8 cellular contexts compared by ENCODE assay signal in the genomic region with DNA sequence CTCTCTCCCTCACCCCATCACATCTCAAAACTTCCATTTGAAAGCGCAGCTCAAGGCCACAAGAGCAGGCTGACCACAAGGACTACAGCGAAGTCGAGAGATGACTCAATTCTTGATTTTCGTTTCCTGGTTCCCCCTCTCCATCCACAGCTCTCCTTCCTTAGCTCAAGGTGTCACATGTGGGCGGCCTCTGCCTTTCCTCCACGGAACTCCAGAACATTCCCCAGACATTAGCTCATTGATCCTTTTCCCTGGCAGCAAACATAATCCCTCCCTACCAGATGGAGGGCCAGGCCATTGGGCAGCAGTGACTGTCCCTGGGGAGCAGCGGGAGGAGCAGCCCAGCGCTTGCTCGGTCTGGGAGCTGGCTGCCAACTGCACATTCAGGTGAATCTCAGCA.
DNase-seq lines count a peak whose midpoint lies in the region; ATAC-seq lines count a peak whose summit lies in the region.

No MANE protein-coding gene starts in this region.

- peak; percentile 94 for ATAC-seq in GM19452 (IDR thresholded peaks at IDR 0.05; ENCODE audit: unreplicated experiment)
- peak; percentile 91 for ATAC-seq in HG03159 (IDR thresholded peaks at IDR 0.05; ENCODE audit: unreplicated experiment)

- peak; percentile 35 for DNase-seq in AG08395 (ENCODE audit: low spot score)
- DNase-seq in astrocyte of the hippocampus (ENCODE audit: low read depth, low spot score) = peak; percentile 89
- DNase-seq in GDM1 (lab: John Stamatoyannopoulos, UW) = no peak
- DNase-seq in SKM-1 treated with dmso at 0.1 percent for 144 hours (lab: John Stamatoyannopoulos, UW; ENCODE audit: unreplicated experiment) = no peak
- DNase-seq in NCI-H1930 (lab: John Stamatoyannopoulos, UW) = no peak
- DNase-seq in activated CD4-positive, alpha-beta T cell treated with anti-CD3 and anti-CD28 coated beads, Interleukin-2, amount 50 U/mL, for 48 hours = no peak

Comparison
In these comparisons a context has a peak if more than half of its experiments do, and no peak if none do; other contexts are left out.
1. DNase-seq: peak in AG08395 (single experiment) and astrocyte of the hippocampus (single experiment); none in GDM1 (single experiment), SKM-1 treated with dmso at 0.1 percent for 144 hours (single experiment), NCI-H1930 (0 of 2) and activated CD4-positive, alpha-beta T cell treated with anti-CD3 and anti-CD28 coated beads, Interleukin-2, amount 50 U/mL, for 48 hours (0 of 2).